10 cellular contexts compared by ENCODE assay signal in genomic region chr15:39318231-39318630, GRCh38.
"Had no signal": no experiment of that assay in that cellular context is flagged by ENCODE, and none has a peak within 500 bp of the region (broad histone marks: within the 10 kb centered on the region; RNA-seq: fewer than 3 reads in every experiment).

No MANE protein-coding gene starts in this region.

- ATAC-seq: HCT116 had no signal

- DNase-seq: GM23248, GOT3, H7, HFFc6, KBM-7 had no signal

- H3K9ac ChIP-seq: GM23248, KMS-11 had no signal

- H2AFZ ChIP-seq: GM23248 had no signal

- H3K4me3 Mint-ChIP-seq: HFFc6, IgD-negative memory B cell had no signal

- H3K4me3 ChIP-seq: GM23248, HAP-1 had no signal

- H3K36me3 Mint-ChIP-seq: IgD-negative memory B cell had no signal

- H3K27ac Mint-ChIP-seq: IgD-negative memory B cell had no signal

- H3K4me2 ChIP-seq: KMS-11 had no signal

- H3K4me1 Mint-ChIP-seq: IgD-negative memory B cell had no signal

- H3K4me1 ChIP-seq: HAP-1 had no signal

- H3K9me3 ChIP-seq: HAP-1 had no signal

- H3K27ac ChIP-seq: GM23248, HL-60, KMS-11 had no signal

- H3K36me3 ChIP-seq: HAP-1 had no signal
